Comparison of ENCODE assay signal across 18 cellular contexts in genomic region chr1:201296371-201296770, GRCh38. TPM values are rescaled to one million over a fixed set of nuclear protein-coding genes. Genes with fewer than 3 reads are reported as not detected.
"Had no signal": no experiment of that assay in that cellular context is flagged by ENCODE, and none has a peak within 500 bp of the region (broad histone marks: within the 10 kb centered on the region; RNA-seq: fewer than 3 reads in every experiment).

No MANE protein-coding gene starts in this region.

- H3K27ac ChIP-seq: ascending aorta, coronary artery, lower lobe of right lung, VCaP had no signal

- H3K4me1 ChIP-seq: ascending aorta had no signal

- H3K27ac Mint-ChIP-seq: activated CD4-positive, alpha-beta T cell treated with anti-CD3 and anti-CD28 coated beads for 36 hours; activated CD8-positive, alpha-beta T cell treated with anti-CD3 and anti-CD28 coated beads for 36 hours; activated naive CD8-positive, alpha-beta T cell treated with anti-CD3 and anti-CD28 coated beads, Interleukin-2, amount 10 ng/mL, durations not matched to agents 7 days and 5 days; naive B cell had no signal

- H3K9me3 ChIP-seq: ascending aorta, lower lobe of right lung had no signal

- DNase-seq: activated CD4-positive, alpha-beta T cell treated with anti-CD3 and anti-CD28 coated beads for 36 hours; activated CD8-positive, alpha-beta memory T cell treated with anti-CD3 and anti-CD28 coated beads, Interleukin-2, amount 50 U/mL, for 4 hours; activated CD8-positive, alpha-beta T cell treated with anti-CD3 and anti-CD28 coated beads for 36 hours; activated naive CD8-positive, alpha-beta T cell treated with anti-CD3 and anti-CD28 coated beads, Interleukin-2, amount 10 ng/mL, durations not matched to agents 7 days and 5 days; effector CD8-positive, alpha-beta T cell; glutamatergic neuron; lower lobe of right lung; midbrain; naive B cell; right cardiac atrium; stimulated activated CD4-positive, alpha-beta T cell treated with anti-CD3 and anti-CD28 coated beads, Interleukin-12 subunit alpha, Interleukin-12 subunit beta, amount 100 ng/mL, for 4 hours; stimulated activated CD4-positive, alpha-beta T cell treated with anti-CD3 and anti-CD28 coated beads, Interleukin-4, amount 100 ng/mL, for 1 hour; stimulated activated CD8-positive, alpha-beta memory T cell treated with anti-CD3 and anti-CD28 coated beads, Interleukin-4, amount 100 ng/mL, for 48 hours; stimulated activated naive CD8-positive, alpha-beta T cell treated with anti-CD3 and anti-CD28 coated beads, Interleukin-15, Interleukin-2, amounts not matched to agents 100 U/mL and 50 U/mL, for 24 hours; T-helper 1 cell had no signal

- H3K4me1 Mint-ChIP-seq: activated CD4-positive, alpha-beta T cell treated with anti-CD3 and anti-CD28 coated beads for 36 hours; activated naive CD8-positive, alpha-beta T cell treated with anti-CD3 and anti-CD28 coated beads, Interleukin-2, amount 10 ng/mL, durations not matched to agents 7 days and 5 days; naive B cell had no signal

- H3K27me3 ChIP-seq: ascending aorta had no signal

- ATAC-seq: activated CD4-positive, alpha-beta T cell treated with anti-CD3 and anti-CD28 coated beads for 36 hours; activated CD8-positive, alpha-beta T cell treated with anti-CD3 and anti-CD28 coated beads for 36 hours; lower lobe of right lung; stimulated activated naive CD8-positive, alpha-beta T cell treated with anti-CD3 and anti-CD28 coated beads, Interleukin-15, Interleukin-2, amounts not matched to agents 100 U/mL and 50 U/mL, for 24 hours had no signal

- H3K4me3 Mint-ChIP-seq: activated CD4-positive, alpha-beta T cell treated with anti-CD3 and anti-CD28 coated beads for 36 hours; activated CD8-positive, alpha-beta T cell treated with anti-CD3 and anti-CD28 coated beads for 36 hours; activated naive CD8-positive, alpha-beta T cell treated with anti-CD3 and anti-CD28 coated beads, Interleukin-2, amount 10 ng/mL, durations not matched to agents 7 days and 5 days; naive B cell had no signal

- H3K36me3 ChIP-seq: ascending aorta, lower lobe of right lung had no signal

- H3K9me3 Mint-ChIP-seq: activated CD8-positive, alpha-beta T cell treated with anti-CD3 and anti-CD28 coated beads for 36 hours; activated naive CD8-positive, alpha-beta T cell treated with anti-CD3 and anti-CD28 coated beads, Interleukin-2, amount 10 ng/mL, durations not matched to agents 7 days and 5 days; naive B cell had no signal

- H3K36me3 Mint-ChIP-seq: activated naive CD8-positive, alpha-beta T cell treated with anti-CD3 and anti-CD28 coated beads, Interleukin-2, amount 10 ng/mL, durations not matched to agents 7 days and 5 days; naive B cell had no signal

- H3K4me3 ChIP-seq: ascending aorta, coronary artery, lower lobe of right lung had no signal

RNA-seq across cellular contexts. Expression of gene PKP1, which starts 13.1 kb away (rescaled TPM):
- total RNA-seq: activated CD4-positive, alpha-beta T cell treated with anti-CD3 and anti-CD28 coated beads for 36 hours; activated CD8-positive, alpha-beta T cell treated with anti-CD3 and anti-CD28 coated beads for 36 hours; activated naive CD8-positive, alpha-beta T cell treated with anti-CD3 and anti-CD28 coated beads, Interleukin-2, amount 10 ng/mL, durations not matched to agents 7 days and 5 days; ascending aorta had no signal
